ENCODE assay signal across 1 cellular context in genomic region chr18:48942554-48943261, GRCh38.
TF ChIP-seq lines count a peak whose summit lies in the region.

No MANE protein-coding gene starts in this region.

TF ChIP-seq in H1, 55 proteins besides CTCF, POLR2A, EP300 and RAD21:
- TF ChIP-seq SIN3A (conservative IDR thresholded peaks at IDR 0.05 in 1 of 2, IDR thresholded peaks at IDR 0.05 in 1 of 2; ENCODE audit: low read depth in 1 of 2, low read length in 2 of 2) (no peak), MAFK (IDR thresholded peaks at IDR 0.05; ENCODE audit: low read depth, low read length) (no peak), BACH1 (IDR thresholded peaks at IDR 0.05; ENCODE audit: low read length) (no peak), CHD7 (IDR thresholded peaks at IDR 0.05; ENCODE audit: insufficient replicate concordance, low read length) (no peak), RXRA (IDR thresholded peaks at IDR 0.05; ENCODE audit: insufficient read depth, low read depth, low read length) (no peak), KDM1A (IDR thresholded peaks at IDR 0.05; ENCODE audit: borderline replicate concordance, low read length) (no peak), TAF7 (optimal IDR thresholded peaks at IDR 0.05; ENCODE audit: borderline replicate concordance, low read depth, low read length) (no peak), CHD2 (IDR thresholded peaks at IDR 0.05; ENCODE audit: low read length) (no peak), RBBP5 (IDR thresholded peaks at IDR 0.05; ENCODE audit: borderline replicate concordance, low read depth, low read length) (no peak)
